8 cellular contexts compared by ENCODE assay signal in genomic region chr2:233387667-233388528, GRCh38. TPM values are rescaled to one million over a fixed set of nuclear protein-coding genes. Genes with fewer than 3 reads are reported as not detected.
DNase-seq lines count a peak whose midpoint lies in the region; ATAC-seq and TF ChIP-seq lines count a peak whose summit lies in the region.

No MANE protein-coding gene starts in this region.

- peak; percentile 74 for DNase-seq in GM04504 (ENCODE audit: low read depth)
- DNase-seq in amniotic epithelial cell (ENCODE audit: low read depth): peak; percentile 67
- DNase-seq in hepatocyte (ENCODE audit: low spot score): peak; percentile 82
- DNase-seq in smooth muscle cell (lab: John Stamatoyannopoulos, UW; ENCODE audit: unreplicated experiment): peak; percentile 17
- no peak for DNase-seq in NCI-H526 treated with DMSO at 0.1 percent for 48 hours (lab: John Stamatoyannopoulos, UW)

- TF ChIP-seq CTCF in hepatocyte (IDR thresholded peaks at IDR 0.05; ENCODE audit: poor library complexity) (no peak), smooth muscle cell (IDR thresholded peaks at IDR 0.05; ENCODE audit: borderline replicate concordance, insufficient read depth, poor library complexity, severe bottlenecking) (no peak)

- H3K27ac ChIP-seq in hepatocyte (peak overlapping the region; percentile 76), smooth muscle cell (ENCODE audit: low read depth) (peak overlapping the region; percentile 20)

- H3K9me3 ChIP-seq in hepatocyte (ENCODE audit: low read depth): no peaks in the 10 kb centered on the region
- no peaks in the 10 kb centered on the region for H3K9me3 ChIP-seq in smooth muscle cell (replicated peaks; ENCODE audit: low read depth)

- ATAC-seq in HG02798 (IDR thresholded peaks at IDR 0.05; ENCODE audit: poor library complexity, unreplicated experiment) (no peak), GM19023 (IDR thresholded peaks at IDR 0.05; ENCODE audit: unreplicated experiment) (no peak), GM21717 (IDR thresholded peaks at IDR 0.05; ENCODE audit: unreplicated experiment) (no peak)

- no peak overlapping the region for H3K4me3 ChIP-seq in hepatocyte
- no peak overlapping the region for H3K4me3 ChIP-seq in smooth muscle cell

- H3K27me3 ChIP-seq in hepatocyte (no peaks in the 10 kb centered on the region), smooth muscle cell (ENCODE audit: low read depth) (no peaks in the 10 kb centered on the region)

- H2AFZ ChIP-seq in hepatocyte: no peak overlapping the region
- no peak overlapping the region for H2AFZ ChIP-seq in smooth muscle cell (ENCODE audit: low read depth)

- H4K20me1 ChIP-seq in hepatocyte (ENCODE audit: insufficient read depth, poor library complexity, severe bottlenecking) (peaks cover 6% of the 10 kb centered on the region), smooth muscle cell (ENCODE audit: low read depth) (peaks cover 29% of the 10 kb centered on the region)

- H3K4me2 ChIP-seq in hepatocyte (no peak overlapping the region), smooth muscle cell (peak overlapping the region; percentile 49)

- H3K79me2 ChIP-seq in hepatocyte (peaks cover 36% of the 10 kb centered on the region), smooth muscle cell (ENCODE audit: low read depth) (peaks cover 39% of the 10 kb centered on the region)

- WGBS in hepatocyte (ENCODE audit: low lambda C conversion rate, missing lambda C conversion rate): 73% methylated on average over 25 of the region's 25 CpGs
- 73% methylated on average over 25 of the region's 25 CpGs for WGBS in smooth muscle cell (ENCODE audit: low lambda C conversion rate)

- peaks cover 20% of the 10 kb centered on the region for H3K4me1 ChIP-seq in hepatocyte (ENCODE audit: insufficient read depth)
- peaks cover 16% of the 10 kb centered on the region for H3K4me1 ChIP-seq in smooth muscle cell (ENCODE audit: low read depth)

- no peak overlapping the region for H3K9ac ChIP-seq in smooth muscle cell (ENCODE audit: low read depth)

- H3K36me3 ChIP-seq in hepatocyte (replicated peaks; ENCODE audit: insufficient read depth, low read depth): no peaks in the 10 kb centered on the region
- H3K36me3 ChIP-seq in smooth muscle cell (ENCODE audit: low read depth): no peaks in the 10 kb centered on the region

- no peaks in the 10 kb centered on the region for H3K9me2 ChIP-seq in hepatocyte (replicated peaks; ENCODE audit: insufficient read depth)

- peaks cover 14% of the 10 kb centered on the region for H3F3A ChIP-seq in smooth muscle cell (ENCODE audit: low read depth)

RNA-seq across cellular contexts. Expression of gene DGKD, which starts 33.6 kb away (rescaled TPM):
- total RNA-seq in hepatocyte (14.2 and 15.2 TPM in 2 replicates), smooth muscle cell (10.6 and 12.2 TPM in 2 replicates)
- polyA plus RNA-seq in hepatocyte (13.6 and 14.3 TPM in 2 replicates), smooth muscle cell (14.2 and 19.4 TPM in 2 replicates)
